3 cellular contexts compared by ENCODE assay signal in genomic region chr4:170097681-170098080, GRCh38. TPM values are rescaled to one million over a fixed set of nuclear protein-coding genes. Genes with fewer than 3 reads are reported as not detected.
"Had no signal": no experiment of that assay in that cellular context is flagged by ENCODE, and none has a peak within 500 bp of the region (broad histone marks: within the 10 kb centered on the region; RNA-seq: fewer than 3 reads in every experiment).

No MANE protein-coding gene starts in this region.

- ATAC-seq: GM12878 had no signal

- DNase-seq: GDM1, GF-D8 had no signal

- H3K4me3 ChIP-seq: GM12878 had no signal

RNA-seq across cellular contexts. Expression of gene AADAT, which starts 7.9 kb away (rescaled TPM):
- polyA plus RNA-seq: GM12878 had no signal
